ENCODE assay signal across 8 cellular contexts in genomic region chr6:26197736-26198625, GRCh38.
DNase-seq lines count a peak whose midpoint lies in the region; ATAC-seq, FAIRE-seq and TF ChIP-seq lines count a peak whose summit lies in the region.

No MANE protein-coding gene starts in this region.

- H3K4me2 ChIP-seq in endothelial cell of umbilical vein (ENCODE audit: insufficient read depth, low read length), result peak overlapping the region; percentile 70

- H3K9me1 ChIP-seq in endothelial cell of umbilical vein (replicated peaks; ENCODE audit: control insufficient read depth, extremely low read depth, insufficient read depth, low read length), result no peaks in the 10 kb centered on the region

- H3K27ac ChIP-seq in KOPT-K1 (ENCODE audit: low read depth, low read length, poor library complexity, severe bottlenecking) (peak overlapping the region; percentile 93), endothelial cell of umbilical vein (ENCODE audit: insufficient read depth, low read depth, low read length) (peak overlapping the region; percentile 94)

- BruUV-seq in endothelial cell of umbilical vein (replicated peaks; lab: Mats Ljungman, UMichigan), result no TSS peak

- peaks cover 24% of the 10 kb centered on the region for H3K27me3 Mint-ChIP-seq in neural crest cell (ENCODE audit: low read depth)

- H3K4me1 Mint-ChIP-seq in neural crest cell, result peaks cover 52% of the 10 kb centered on the region

- H3K4me3 Mint-ChIP-seq in neural crest cell, result peak overlapping the region; percentile 98

- H3K9ac ChIP-seq in endothelial cell of umbilical vein (replicated peaks; ENCODE audit: extremely low read depth, insufficient read depth, low read length), result peak overlapping the region; percentile 99

- CTCF ChIA-PET in endothelial cell of umbilical vein (lab: Charles Lee), result interaction anchor here (0.6 to 4.5 kb wide), 10 partner anchors 9 to 171 kb away, joined by 3 to 25 read pairs (median 12); a partner anchor contains a TSS

- H2AFZ ChIP-seq in endothelial cell of umbilical vein (ENCODE audit: low read depth, low read length), result no peak overlapping the region

- intact Hi-C loops in endothelial cell of umbilical vein (cut with micrococcal nuclease), result loop anchor here (1.0 to 5.0 kb wide), 4 partner anchors 9 to 1614 kb away; a partner anchor contains a TSS

- H3K36me3 ChIP-seq in KOPT-K1 (ENCODE audit: insufficient read depth, low read length), result no peaks in the 10 kb centered on the region
- H3K36me3 ChIP-seq in endothelial cell of umbilical vein (ENCODE audit: control insufficient read depth in 2 of 2, extremely low read depth in 1 of 2, insufficient read depth in 2 of 2, low read length in 2 of 2), result no peaks in the 10 kb centered on the region

- peaks cover 9% of the 10 kb centered on the region for H3K36me3 Mint-ChIP-seq in neural crest cell (ENCODE audit: low read depth)

- FAIRE-seq in endothelial cell of umbilical vein (lab: Jason Lieb, UNC), result peak; percentile 15

- H3K79me2 ChIP-seq in endothelial cell of umbilical vein (ENCODE audit: control insufficient read depth, insufficient read depth, low read length), result no peaks in the 10 kb centered on the region

- dilution Hi-C loops in endothelial cell of umbilical vein (cut with MboI; ENCODE audit: extremely low pct_ligation_motif_present, low sequenced_read_pairs), result no loop called here

- no peaks in the 10 kb centered on the region for H3K27me3 ChIP-seq in endothelial cell of umbilical vein (ENCODE audit: control insufficient read depth in 2 of 2, insufficient read depth in 2 of 2, low read length in 2 of 2)

- POLR2A ChIA-PET in endothelial cell of umbilical vein (lab: Charles Lee), result interaction anchor here (1.1 to 6.1 kb wide), 13 partner anchors 10 to 1612 kb away, joined by 3 to 122 read pairs (median 4); a partner anchor contains a TSS

- no peak for ATAC-seq in HG03196 (IDR thresholded peaks at IDR 0.05; ENCODE audit: unreplicated experiment)
- ATAC-seq in GM21390 (IDR thresholded peaks at IDR 0.05; ENCODE audit: unreplicated experiment), result no peak

- TF ChIP-seq POLR2A in endothelial cell of umbilical vein (IDR thresholded peaks at IDR 0.05; ENCODE audit: low read depth, low read length), result no peak

- DNase-seq in EH (ENCODE audit: low read depth), result peak; percentile 52
- DNase-seq in UCSD-AML1 (lab: John Stamatoyannopoulos, UW; ENCODE audit: unreplicated experiment), result peak; percentile 62
- DNase-seq in endothelial cell of umbilical vein (ENCODE audit: low read depth, low spot score), result peak; percentile 63
- no peak for DNase-seq in neural crest cell (ENCODE audit: low read depth, low spot score)
- DNase-seq in cortex of kidney (lab: John Stamatoyannopoulos, UW), result no peak

- no peaks in the 10 kb centered on the region for H4K20me1 ChIP-seq in endothelial cell of umbilical vein (replicated peaks; ENCODE audit: control insufficient read depth, extremely low read depth, insufficient read depth, low read length)

- H3K4me3 ChIP-seq in endothelial cell of umbilical vein (replicated peaks in 1 of 3; ENCODE audit: insufficient read depth in 1 of 3, low read depth in 1 of 3, low read length in 3 of 3), result peak overlapping the region; percentile 62 to 98 (median 87)

- TF ChIP-seq CTCF in endothelial cell of umbilical vein (IDR thresholded peaks at IDR 0.05; ENCODE audit: extremely low read depth in 1 of 2, insufficient read depth in 1 of 2, low read depth in 1 of 2, low read length in 2 of 2) (no peak), neural crest cell (conservative IDR thresholded peaks at IDR 0.05) (peak; percentile 24)

- H3K9me3 ChIP-seq in KOPT-K1 (ENCODE audit: insufficient read depth, low read length, poor library complexity, severe bottlenecking) (no peaks in the 10 kb centered on the region), endothelial cell of umbilical vein (replicated peaks; ENCODE audit: control insufficient read depth, insufficient read depth, low read length) (no peaks in the 10 kb centered on the region)

- H3K4me1 ChIP-seq in endothelial cell of umbilical vein (ENCODE audit: control insufficient read depth, extremely low read depth, insufficient read depth, low read length), result peaks cover 19% of the 10 kb centered on the region

- H3K9me3 Mint-ChIP-seq in neural crest cell, result no peaks in the 10 kb centered on the region

- peak overlapping the region; percentile 98 for H3K27ac Mint-ChIP-seq in neural crest cell (ENCODE audit: unreplicated experiment)

TF ChIP-seq in endothelial cell of umbilical vein, 7 proteins besides CTCF, POLR2A, EP300 and RAD21:
- no peak for TF ChIP-seq GATA2 (IDR thresholded peaks at IDR 0.05; ENCODE audit: insufficient read depth, insufficient read length, low read depth, low read length)
- TF ChIP-seq POLR2AphosphoS5 (IDR thresholded peaks at IDR 0.05; ENCODE audit: insufficient read depth, low read depth, low read length), result peak; percentile 19

Comparison
In these comparisons a context has a peak if more than half of its experiments do, and no peak if none do; other contexts are left out.
1. DNase-seq: peak in EH (single experiment), UCSD-AML1 (single experiment) and endothelial cell of umbilical vein (single experiment); none in neural crest cell (single experiment) and cortex of kidney (single experiment).